In genomic region chr16:86825631-86826030, GRCh38 we compare ENCODE assay signal across 2 cellular contexts.
TF ChIP-seq lines count a peak whose summit lies in the region.

No MANE protein-coding gene starts in this region.

TF ChIP-seq in GM23338, 12 proteins besides CTCF, POLR2A, EP300 and RAD21 (continued from another document):
- TF ChIP-seq CREB1 (CRISPR knock-in tag; IDR thresholded peaks at IDR 0.05; ENCODE audit: low read depth) (no peak), ZNF462 (CRISPR knock-in tag; IDR thresholded peaks at IDR 0.05) (no peak), EZH2 (IDR thresholded peaks at IDR 0.05; ENCODE audit: low read depth, unreplicated experiment) (no peak), EZH2phosphoT487 (IDR thresholded peaks at IDR 0.05; ENCODE audit: unreplicated experiment) (no peak), REST (IDR thresholded peaks at IDR 0.05; ENCODE audit: unreplicated experiment) (no peak), NANOG (IDR thresholded peaks at IDR 0.05; ENCODE audit: borderline replicate concordance) (no peak), ETS1 (IDR thresholded peaks at IDR 0.05) (no peak), ZNF331 (CRISPR knock-in tag; IDR thresholded peaks at IDR 0.05; ENCODE audit: low read depth) (no peak), ZNF114 (CRISPR knock-in tag; IDR thresholded peaks at IDR 0.05) (no peak)

TF ChIP-seq in WTC11, 78 proteins besides CTCF, POLR2A, EP300 and RAD21:
- TF ChIP-seq ZNF532 (CRISPR knock-in tag; IDR thresholded peaks at IDR 0.05; ENCODE audit: borderline replicate concordance), result no peak
